10 cellular contexts compared by ENCODE assay signal in the genomic region with DNA sequence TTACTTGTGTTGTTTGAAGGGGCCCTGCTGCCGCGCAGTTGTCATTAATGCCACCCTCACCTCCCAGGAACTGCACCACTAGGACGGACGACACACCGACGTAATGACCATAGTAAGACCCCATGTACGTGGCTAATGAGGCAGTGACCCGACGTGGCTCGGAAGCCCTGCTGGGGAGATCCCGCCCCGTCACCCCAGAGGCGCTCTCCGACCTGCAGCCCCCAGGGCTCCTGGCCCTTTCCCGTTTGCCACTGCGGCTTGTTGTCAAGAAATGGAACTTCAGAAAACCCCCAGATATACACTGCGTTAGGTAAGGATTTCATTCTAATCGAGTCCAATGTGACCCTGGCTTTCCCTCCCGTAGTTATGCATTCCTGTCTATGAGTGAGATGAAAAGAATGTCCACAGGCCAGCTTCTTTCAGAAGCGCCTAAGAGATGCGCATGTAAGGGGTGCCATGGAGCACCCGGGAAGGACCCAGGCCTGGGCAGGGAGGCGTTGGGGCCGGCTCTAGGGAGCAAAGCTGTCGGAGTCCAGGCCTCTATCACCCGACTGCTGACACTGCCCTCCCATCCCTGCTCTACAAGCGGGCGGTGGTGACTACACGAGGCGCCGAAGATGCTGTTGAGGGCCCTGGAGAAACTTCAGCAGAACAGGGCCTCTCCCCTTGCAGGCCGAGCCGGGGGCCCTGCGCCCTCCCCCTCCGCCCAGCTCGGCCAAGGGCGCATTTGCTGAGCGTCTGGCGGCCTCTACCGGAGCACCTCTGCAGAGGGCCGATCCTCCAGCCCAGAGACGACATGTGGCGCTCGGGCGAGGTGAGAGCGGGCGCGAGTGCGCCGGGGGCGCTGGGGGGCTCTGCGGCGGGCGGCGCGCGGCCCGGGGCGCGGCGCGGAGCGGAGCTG. TPM values are rescaled to one million over a fixed set of nuclear protein-coding genes. Genes with fewer than 3 reads are reported as not detected.
A peak's percentile ranks its signal among the peaks of the same experiment; 100 is the strongest.
DNase-seq lines count a peak whose midpoint lies in the region; ATAC-seq, FAIRE-seq and TF ChIP-seq lines count a peak whose summit lies in the region.
"Had no signal": no experiment of that assay in that cellular context is flagged by ENCODE, and none has a peak within 500 bp of the region (broad histone marks: within the 10 kb centered on the region; RNA-seq: fewer than 3 reads in every experiment).

Gene GABRA5, plus strand, starts transcription at position 765 of the 901 bp plus-strand sequence. CDS start 2,187 bp downstream, outside the sequence.

- peak; percentile 68 for ATAC-seq in IMR-90 (ENCODE audit: low read depth)
- peak; percentile 44 for ATAC-seq in left lung
- ATAC-seq in activated CD8-positive, alpha-beta T cell treated with anti-CD3 and anti-CD28 coated beads, Interleukin-2, amount 10 ng/mL, durations not matched to agents 7 days and 5 days: no peak

- H3K36me3 ChIP-seq in IMR-90 (ENCODE audit: control insufficient read depth, insufficient read depth, low read length) (no peaks in the 10 kb centered on the region), bronchial epithelial cell (ENCODE audit: control insufficient read depth, insufficient read depth, low read length) (no peaks in the 10 kb centered on the region), left lung (no peaks in the 10 kb centered on the region), A673 (ENCODE audit: insufficient read depth, low read length, poor library complexity, severe bottlenecking) (no peaks in the 10 kb centered on the region)

- H3K14ac ChIP-seq in IMR-90 (replicated peaks; ENCODE audit: low read depth, low read length): no peak within 1 kb of the TSS

- no peaks in the 10 kb centered on the region for H3K36me3 Mint-ChIP-seq in activated CD8-positive, alpha-beta T cell treated with anti-CD3 and anti-CD28 coated beads, Interleukin-2, amount 10 ng/mL, durations not matched to agents 7 days and 5 days (ENCODE audit: low read depth)

- H2BK120ac ChIP-seq in IMR-90 (ENCODE audit: low read depth, low read length): no peak within 1 kb of the TSS

- H3K9me3 ChIP-seq in IMR-90 (ENCODE audit: control insufficient read depth, insufficient read depth, low read length): no peaks in the 10 kb centered on the region
- H3K9me3 ChIP-seq in left lung: no peaks in the 10 kb centered on the region
- no peaks in the 10 kb centered on the region for H3K9me3 ChIP-seq in A673 (ENCODE audit: low read depth, low read length, poor library complexity, severe bottlenecking)

- H3K4me1 Mint-ChIP-seq in activated CD8-positive, alpha-beta T cell treated with anti-CD3 and anti-CD28 coated beads, Interleukin-2, amount 10 ng/mL, durations not matched to agents 7 days and 5 days (ENCODE audit: low read depth): no peaks in the 10 kb centered on the region

- no peak within 1 kb of the TSS for H4K91ac ChIP-seq in IMR-90 (ENCODE audit: insufficient read depth, low read depth, low read length)

- H4K20me1 ChIP-seq in IMR-90 (ENCODE audit: insufficient read depth, low read length): no peaks in the 10 kb centered on the region

- H2BK5ac ChIP-seq in IMR-90 (ENCODE audit: low read depth, low read length, poor library complexity, severe bottlenecking): no peak within 1 kb of the TSS

- TF ChIP-seq CTCF in AG10803 (conservative IDR thresholded peaks at IDR 0.05; ENCODE audit: low read length) (peak; percentile 28), IMR-90 (conservative IDR thresholded peaks at IDR 0.05; ENCODE audit: low read depth, low read length) (peak; percentile 15; the same call in 1 of the 2 replicates), bronchial epithelial cell (IDR thresholded peaks at IDR 0.05; ENCODE audit: insufficient read depth, low read length, severe bottlenecking) (peak; percentile 44), left lung (IDR thresholded peaks at IDR 0.05) (no peak), A673 (conservative IDR thresholded peaks at IDR 0.05; ENCODE audit: low read depth, low read length) (no peak)

- peak; percentile 62 for DNase-seq in AG10803 (ENCODE audit: low read depth)
- DNase-seq in IMR-90: peak; percentile 20
- DNase-seq in bronchial epithelial cell (ENCODE audit: low read depth): no peak
- DNase-seq in left lung: no peak
- DNase-seq in activated CD8-positive, alpha-beta T cell treated with anti-CD3 and anti-CD28 coated beads, Interleukin-2, amount 10 ng/mL, durations not matched to agents 7 days and 5 days: no peak
- no peak for DNase-seq in stimulated activated CD4-positive, alpha-beta T cell treated with anti-CD3 and anti-CD28 coated beads, Interleukin-4, amount 100 ng/mL, for 1 hour
- DNase-seq in A673 (ENCODE audit: low spot score): no peak
- no peak for DNase-seq in NCI-H2107 treated with DMSO at 0.1 percent for 48 hours (lab: John Stamatoyannopoulos, UW; ENCODE audit: unreplicated experiment)

- dilution Hi-C loops in IMR-90 (cut with HindIII; ENCODE audit: low sequenced_read_pairs, unreplicated experiment): no loop called here

- peaks cover 28% of the 10 kb centered on the region for H3K27me3 Mint-ChIP-seq in activated CD8-positive, alpha-beta T cell treated with anti-CD3 and anti-CD28 coated beads, Interleukin-2, amount 10 ng/mL, durations not matched to agents 7 days and 5 days (ENCODE audit: low read depth)

- TF ChIP-seq RAD21 in IMR-90 (IDR thresholded peaks at IDR 0.05; ENCODE audit: low read length): peak; percentile 23; the same call in 1 of the 2 replicates

- no peaks in the 10 kb centered on the region for H3K9me1 ChIP-seq in IMR-90 (ENCODE audit: insufficient read depth, low read length)

- H2BK20ac ChIP-seq in IMR-90 (ENCODE audit: low read depth, low read length): no peak within 1 kb of the TSS

- TF ChIP-seq POLR2A in IMR-90 (IDR thresholded peaks at IDR 0.05; ENCODE audit: low read depth, low read length): no peak

- no peak within 1 kb of the TSS for H2AK9ac ChIP-seq in IMR-90 (replicated peaks; ENCODE audit: low read depth, low read length, poor library complexity)

- 0% methylated on average over 20 of the region's 63 CpGs; no CpG with 5 or more reads in 1 of the 2 experiments for WGBS in IMR-90 (ENCODE audit: extremely low coverage in 2 of 2, insufficient read length in 1 of 2), 2 experiments

- in situ Hi-C loops in IMR-90 (cut with MboI; ENCODE audit: low sequenced_read_pairs): loop anchor here (10.0 kb wide), 1 partner anchor 1352 kb away; no protein-coding TSS in a partner anchor

- no peak within 1 kb of the TSS for H3K4ac ChIP-seq in IMR-90 (ENCODE audit: low read depth, low read length)

- no peaks in the 10 kb centered on the region for H3K79me1 ChIP-seq in IMR-90 (ENCODE audit: low read depth in 1 of 2, low read length in 2 of 2)

- H3K4me2 ChIP-seq in IMR-90 (ENCODE audit: low read depth, low read length): no peak within 1 kb of the TSS

- no peak within 1 kb of the TSS for H2AK5ac ChIP-seq in IMR-90 (ENCODE audit: low read depth, low read length)

- H3K56ac ChIP-seq in IMR-90 (ENCODE audit: extremely low read depth, insufficient read depth, low read length): no peak within 1 kb of the TSS

- H3K4me3 ChIP-seq in AG10803 (ENCODE audit: low read length) (peak within 1 kb of the TSS; percentile 44), IMR-90 (ENCODE audit: insufficient read depth, low read depth, low read length) (no peak within 1 kb of the TSS), bronchial epithelial cell (ENCODE audit: low read depth, low read length) (no peak within 1 kb of the TSS), left lung (no peak within 1 kb of the TSS), A673 (ENCODE audit: low read depth, low read length, poor library complexity, severe bottlenecking) (no peak within 1 kb of the TSS)

- intact Hi-C loops in IMR-90 (cut with micrococcal nuclease): loop anchor here (10.0 kb wide), 1 partner anchor 1732 kb away; no protein-coding TSS in a partner anchor
- intact Hi-C loops in left lung (cut with DNase I): no loop called here
- intact Hi-C loops in A673 (cut with micrococcal nuclease; ENCODE audit: unreplicated experiment): no loop called here

- H3K27me3 ChIP-seq in IMR-90 (ENCODE audit: control insufficient read depth, insufficient read depth, low read length): peaks cover 16% of the 10 kb centered on the region
- H3K27me3 ChIP-seq in bronchial epithelial cell (ENCODE audit: control insufficient read depth, insufficient read depth, low read length): peaks cover 5% of the 10 kb centered on the region
- peaks cover 41 to 70% of the 10 kb centered on the region in 2 donors for H3K27me3 ChIP-seq in left lung
- no peaks in the 10 kb centered on the region for H3K27me3 ChIP-seq in A673 (replicated peaks; ENCODE audit: insufficient read depth, low read depth, low read length, poor library complexity)

- H3K18ac ChIP-seq in IMR-90 (ENCODE audit: low read depth, low read length): no peak within 1 kb of the TSS

- POLR2A ChIA-PET in IMR-90 (lab: Charles Lee; ENCODE audit: unreplicated experiment): no interaction called here
- POLR2A ChIA-PET in activated CD8-positive, alpha-beta T cell treated with anti-CD3 and anti-CD28 coated beads, Interleukin-2, amount 10 ng/mL, durations not matched to agents 7 days and 5 days (lab: Charles Lee): no interaction called here
- POLR2A ChIA-PET in A673 (lab: Charles Lee; ENCODE audit: low non-redundant PET): no interaction called here

- BruUV-seq in IMR-90 (replicated peaks; lab: Mats Ljungman, UMichigan) (no TSS peak), A673 (replicated peaks; lab: Mats Ljungman, UMichigan) (no TSS peak)

- H4K5ac ChIP-seq in IMR-90 (ENCODE audit: low read depth, low read length): no peak within 1 kb of the TSS

- CTCF ChIA-PET in IMR-90 (lab: Yijun Ruan, JAX): no interaction called here
- CTCF ChIA-PET in activated CD8-positive, alpha-beta T cell treated with anti-CD3 and anti-CD28 coated beads, Interleukin-2, amount 10 ng/mL, durations not matched to agents 7 days and 5 days (lab: Charles Lee): no interaction called here
- CTCF ChIA-PET in A673 (lab: Charles Lee): no interaction called here

- no peak within 1 kb of the TSS for H4K8ac ChIP-seq in IMR-90 (ENCODE audit: low read depth in 2 of 2, low read length in 2 of 2)

- no peak for FAIRE-seq in bronchial epithelial cell (lab: Jason Lieb, UNC)

- peak within 1 kb of the TSS; percentile 75 for H2AFZ ChIP-seq in IMR-90 (replicated peaks; ENCODE audit: low read length, poor library complexity)

- H2BK15ac ChIP-seq in IMR-90 (ENCODE audit: low read depth, low read length): no peak within 1 kb of the TSS

- no peak within 1 kb of the TSS for H3K4me3 Mint-ChIP-seq in activated CD8-positive, alpha-beta T cell treated with anti-CD3 and anti-CD28 coated beads, Interleukin-2, amount 10 ng/mL, durations not matched to agents 7 days and 5 days
- H3K4me3 Mint-ChIP-seq: dendritic cell treated with granulocyte-macrophage colony-stimulating factor and Interleukin-4, amounts not matched to agents 40 ng/mL and 50 ng/mL, for 4 days had no signal

- no peaks in the 10 kb centered on the region for H3K4me1 ChIP-seq in IMR-90 (ENCODE audit: control insufficient read depth, insufficient read depth, low read length)
- H3K4me1 ChIP-seq in left lung: no peaks in the 10 kb centered on the region
- H3K4me1 ChIP-seq in A673 (ENCODE audit: insufficient read depth, low read length, poor library complexity, severe bottlenecking): no peaks in the 10 kb centered on the region

- no peak within 1 kb of the TSS for H3K9ac ChIP-seq in IMR-90 (ENCODE audit: low read depth, low read length)

- H3K27ac Mint-ChIP-seq in activated CD8-positive, alpha-beta T cell treated with anti-CD3 and anti-CD28 coated beads, Interleukin-2, amount 10 ng/mL, durations not matched to agents 7 days and 5 days: no peak within 1 kb of the TSS
- H3K27ac Mint-ChIP-seq: dendritic cell treated with granulocyte-macrophage colony-stimulating factor and Interleukin-4, amounts not matched to agents 40 ng/mL and 50 ng/mL, for 4 days had no signal

- H3K23ac ChIP-seq in IMR-90 (ENCODE audit: low read depth, low read length): no peak within 1 kb of the TSS

- no peak within 1 kb of the TSS for H3K27ac ChIP-seq in IMR-90 (ENCODE audit: insufficient read depth, low read length)
- no peak within 1 kb of the TSS for H3K27ac ChIP-seq in left lung
- H3K27ac ChIP-seq in A673 (ENCODE audit: low read depth, low read length, poor library complexity, severe bottlenecking): no peak within 1 kb of the TSS

- no peaks in the 10 kb centered on the region for H3K9me3 Mint-ChIP-seq in activated CD8-positive, alpha-beta T cell treated with anti-CD3 and anti-CD28 coated beads, Interleukin-2, amount 10 ng/mL, durations not matched to agents 7 days and 5 days (ENCODE audit: insufficient read depth)
- H3K9me3 Mint-ChIP-seq: dendritic cell treated with granulocyte-macrophage colony-stimulating factor and Interleukin-4, amounts not matched to agents 40 ng/mL and 50 ng/mL, for 4 days had no signal

RNA-seq across cellular contexts. Expression of gene GABRA5, which starts in this region (rescaled TPM):
- total RNA-seq in IMR-90 (2012; rRNA removed) (7.3 and 8.3 TPM in 2 replicates), bronchial epithelial cell (not detected in 2 replicates), left lung (not detected), A673 (2021) (not detected in 2 replicates)
- 4.0 and 4.3 TPM in 2 replicates for polyA plus RNA-seq in IMR-90 (2012; rRNA removed)
- polyA plus RNA-seq in IMR-90 (2012; cell fraction: cytosol; rRNA removed): 1.0 and 2.8 TPM in 2 replicates
- 1.9 and 3.6 TPM in 2 replicates for polyA plus RNA-seq in IMR-90 (2012; cell fraction: nucleus; rRNA removed; ENCODE audit: low replicate concordance)
- total RNA-seq in activated CD8-positive, alpha-beta T cell treated with anti-CD3 and anti-CD28 coated beads, Interleukin-2, amount 10 ng/mL, durations not matched to agents 7 days and 5 days: not detected
- total RNA-seq: renal cortical epithelial cell had no signal

Comparison
In these comparisons a context has a peak if more than half of its experiments do, and no peak if none do; other contexts are left out.
1. Peak in ATAC-seq in left lung; RNA of the gene not detected or under 1 TPM.
2. DNase-seq: peak in AG10803 (single experiment) and IMR-90 (single experiment); none in bronchial epithelial cell (single experiment), left lung (0 of 2), activated CD8-positive, alpha-beta T cell treated with anti-CD3 and anti-CD28 coated beads, Interleukin-2, amount 10 ng/mL, durations not matched to agents 7 days and 5 days (single experiment), stimulated activated CD4-positive, alpha-beta T cell treated with anti-CD3 and anti-CD28 coated beads, Interleukin-4, amount 100 ng/mL, for 1 hour (single experiment), A673 (single experiment) and NCI-H2107 treated with DMSO at 0.1 percent for 48 hours (single experiment).
3. CTCF ChIP-seq: peak in AG10803 (single experiment), IMR-90 (single experiment) and bronchial epithelial cell (single experiment); none in left lung (0 of 2) and A673 (single experiment).